Comparison of ENCODE assay signal across 3 cellular contexts in the genomic region with DNA sequence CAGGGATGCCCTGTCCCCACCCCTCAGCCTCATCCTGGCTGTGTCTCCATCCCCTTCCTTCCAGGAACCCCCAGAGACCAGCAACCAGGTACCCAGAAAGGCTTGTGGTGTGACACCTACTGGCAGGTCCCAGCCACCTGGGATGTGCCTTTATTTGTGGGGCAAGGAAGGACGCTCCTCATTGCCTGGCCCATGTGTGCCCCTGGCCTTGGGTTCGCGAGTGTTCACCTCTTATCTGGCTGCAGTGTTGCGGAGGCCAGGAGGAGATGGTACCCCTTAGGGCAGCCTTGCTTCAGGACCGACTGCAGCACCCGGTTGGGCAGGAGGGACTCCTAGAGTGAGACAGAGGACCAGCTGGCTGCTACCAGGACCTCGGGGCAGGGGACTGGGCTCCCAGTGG.
TF ChIP-seq lines count a peak whose summit lies in the region.

No MANE protein-coding gene starts in this region.

TF ChIP-seq in GM23338, 12 proteins besides CTCF, POLR2A, EP300 and RAD21 (continues in another document):
- no peak for TF ChIP-seq CREB1 (CRISPR knock-in tag; IDR thresholded peaks at IDR 0.05; ENCODE audit: low read depth)
- TF ChIP-seq, protein P1, sequence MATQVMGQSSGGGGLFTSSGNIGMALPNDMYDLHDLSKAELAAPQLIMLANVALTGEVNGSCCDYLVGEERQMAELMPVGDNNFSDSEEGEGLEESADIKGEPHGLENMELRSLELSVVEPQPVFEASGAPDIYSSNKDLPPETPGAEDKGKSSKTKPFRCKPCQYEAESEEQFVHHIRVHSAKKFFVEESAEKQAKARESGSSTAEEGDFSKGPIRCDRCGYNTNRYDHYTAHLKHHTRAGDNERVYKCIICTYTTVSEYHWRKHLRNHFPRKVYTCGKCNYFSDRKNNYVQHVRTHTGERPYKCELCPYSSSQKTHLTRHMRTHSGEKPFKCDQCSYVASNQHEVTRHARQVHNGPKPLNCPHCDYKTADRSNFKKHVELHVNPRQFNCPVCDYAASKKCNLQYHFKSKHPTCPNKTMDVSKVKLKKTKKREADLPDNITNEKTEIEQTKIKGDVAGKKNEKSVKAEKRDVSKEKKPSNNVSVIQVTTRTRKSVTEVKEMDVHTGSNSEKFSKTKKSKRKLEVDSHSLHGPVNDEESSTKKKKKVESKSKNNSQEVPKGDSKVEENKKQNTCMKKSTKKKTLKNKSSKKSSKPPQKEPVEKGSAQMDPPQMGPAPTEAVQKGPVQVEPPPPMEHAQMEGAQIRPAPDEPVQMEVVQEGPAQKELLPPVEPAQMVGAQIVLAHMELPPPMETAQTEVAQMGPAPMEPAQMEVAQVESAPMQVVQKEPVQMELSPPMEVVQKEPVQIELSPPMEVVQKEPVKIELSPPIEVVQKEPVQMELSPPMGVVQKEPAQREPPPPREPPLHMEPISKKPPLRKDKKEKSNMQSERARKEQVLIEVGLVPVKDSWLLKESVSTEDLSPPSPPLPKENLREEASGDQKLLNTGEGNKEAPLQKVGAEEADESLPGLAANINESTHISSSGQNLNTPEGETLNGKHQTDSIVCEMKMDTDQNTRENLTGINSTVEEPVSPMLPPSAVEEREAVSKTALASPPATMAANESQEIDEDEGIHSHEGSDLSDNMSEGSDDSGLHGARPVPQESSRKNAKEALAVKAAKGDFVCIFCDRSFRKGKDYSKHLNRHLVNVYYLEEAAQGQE (IDR thresholded peaks at IDR 0.05; ENCODE audit: unreplicated experiment): no peak
- no peak for TF ChIP-seq ZNF114 (CRISPR knock-in tag; IDR thresholded peaks at IDR 0.05)
- TF ChIP-seq NANOG (IDR thresholded peaks at IDR 0.05; ENCODE audit: borderline replicate concordance): no peak
- TF ChIP-seq EZH2 (IDR thresholded peaks at IDR 0.05; ENCODE audit: low read depth, unreplicated experiment): no peak
- TF ChIP-seq STAT1 (IDR thresholded peaks at IDR 0.05; ENCODE audit: unreplicated experiment): no peak
- no peak for TF ChIP-seq EZH2phosphoT487 (IDR thresholded peaks at IDR 0.05; ENCODE audit: unreplicated experiment)
- no peak for TF ChIP-seq ZNF331 (CRISPR knock-in tag; IDR thresholded peaks at IDR 0.05; ENCODE audit: low read depth)

TF ChIP-seq in H1, 55 proteins besides CTCF, POLR2A, EP300 and RAD21:
- TF ChIP-seq HDAC6 (IDR thresholded peaks at IDR 0.05; ENCODE audit: low read depth, low read length) (no peak), SRF (IDR thresholded peaks at IDR 0.05; ENCODE audit: low read depth, low read length) (no peak), CREB1 (IDR thresholded peaks at IDR 0.05) (no peak), HDAC2 (IDR thresholded peaks at IDR 0.05; ENCODE audit: borderline replicate concordance in 1 of 2, low read depth in 2 of 2, low read length in 2 of 2) (no peak), POLR2AphosphoS5 (IDR thresholded peaks at IDR 0.05; ENCODE audit: low read depth, low read length) (no peak), NRF1 (IDR thresholded peaks at IDR 0.05; ENCODE audit: low read depth, low read length) (no peak), TBP (IDR thresholded peaks at IDR 0.05; ENCODE audit: low read depth, low read length) (no peak), TAF7 (optimal IDR thresholded peaks at IDR 0.05; ENCODE audit: borderline replicate concordance, low read depth, low read length) (no peak), KDM5A (IDR thresholded peaks at IDR 0.05; ENCODE audit: low read length) (no peak), TEAD4 (IDR thresholded peaks at IDR 0.05; ENCODE audit: low read depth, low read length) (no peak), CHD1 (IDR thresholded peaks at IDR 0.05; ENCODE audit: low read depth, low read length) (no peak), TCF12 (IDR thresholded peaks at IDR 0.05; ENCODE audit: low read depth, low read length) (no peak), PHF8 (conservative IDR thresholded peaks at IDR 0.05; ENCODE audit: low read depth, low read length) (no peak), CEBPB (IDR thresholded peaks at IDR 0.05; ENCODE audit: low read depth, low read length) (no peak)

TF ChIP-seq in SK-N-SH, 30 proteins besides CTCF, POLR2A, EP300 and RAD21:
- TF ChIP-seq YY1 (IDR thresholded peaks at IDR 0.05; ENCODE audit: low read depth) (no peak), TAF1 (IDR thresholded peaks at IDR 0.05; ENCODE audit: borderline replicate concordance, low read depth, low read length) (no peak), RFX5 (IDR thresholded peaks at IDR 0.05; ENCODE audit: low read length) (no peak), MXI1 (IDR thresholded peaks at IDR 0.05; ENCODE audit: low read depth, low read length) (no peak), SIN3A (IDR thresholded peaks at IDR 0.05; ENCODE audit: borderline replicate concordance, low read depth, low read length) (no peak), NFIC (IDR thresholded peaks at IDR 0.05; ENCODE audit: borderline replicate concordance) (no peak)
- TF ChIP-seq, protein P1 (IDR thresholded peaks at IDR 0.05; ENCODE audit: low read depth, low read length): no peak
TF ChIP-seq in SK-N-SH: peak in this region for 0.
